Comparison of ENCODE assay signal across 15 cellular contexts in the genomic region with DNA sequence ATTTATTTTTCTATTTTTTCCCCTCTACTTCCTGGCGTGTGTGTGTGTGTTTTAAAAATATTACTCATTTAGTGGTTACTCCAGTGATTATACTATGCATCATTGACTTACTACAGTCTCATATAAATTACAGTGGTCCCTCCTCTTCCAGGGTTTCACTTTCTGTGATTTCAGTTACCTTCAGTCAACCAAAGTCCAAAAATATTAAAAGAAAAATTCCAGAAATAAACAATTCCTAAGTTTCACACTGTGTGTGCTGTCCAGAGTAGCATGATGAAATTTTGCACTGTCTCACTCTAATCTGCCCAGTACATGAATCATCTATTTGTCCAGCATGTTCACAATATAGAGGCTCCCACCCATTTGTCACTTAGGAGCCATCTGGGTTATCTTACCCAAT. TPM values are rescaled to one million over a fixed set of nuclear protein-coding genes. Genes with fewer than 3 reads are reported as not detected.
DNase-seq lines count a peak whose midpoint lies in the region; ATAC-seq and TF ChIP-seq lines count a peak whose summit lies in the region.
"Had no signal": no experiment of that assay in that cellular context is flagged by ENCODE, and none has a peak within 500 bp of the region (broad histone marks: within the 10 kb centered on the region; RNA-seq: fewer than 3 reads in every experiment).

No MANE protein-coding gene starts in this region.

- no peaks in the 10 kb centered on the region for H3K27me3 ChIP-seq in ACC112 (ENCODE audit: insufficient read depth, low read length)
- no peaks in the 10 kb centered on the region for H3K27me3 ChIP-seq in gastroesophageal sphincter
- H3K27me3 ChIP-seq: tibial artery had no signal

- no peaks in the 10 kb centered on the region for H3K9me3 ChIP-seq in gastroesophageal sphincter
- H3K9me3 ChIP-seq: tibial artery had no signal

- in situ Hi-C loops in G401 (cut with HindIII; ENCODE audit: low sequenced_read_pairs) = no loop called here

- no peak for TF ChIP-seq EP300 in gastroesophageal sphincter (IDR thresholded peaks at IDR 0.05)

- ATAC-seq in gastroesophageal sphincter = peak; percentile 74
- ATAC-seq: natural killer cell had no signal

- H3K36me3 ChIP-seq in ACC112 (ENCODE audit: insufficient read depth, low read length) (no peaks in the 10 kb centered on the region), gastroesophageal sphincter (no peaks in the 10 kb centered on the region)
- H3K36me3 ChIP-seq: tibial artery had no signal

- no peak for TF ChIP-seq POLR2A in gastroesophageal sphincter (IDR thresholded peaks at IDR 0.05)

- DNase-seq in HS-5 (ENCODE audit: low read depth) = peak; percentile 62
- DNase-seq in amniotic epithelial cell (ENCODE audit: low read depth) = peak; percentile 85
- DNase-seq in activated naive CD4-positive, alpha-beta T cell treated with anti-CD3 and anti-CD28 coated beads, Interleukin-2, amount 50 U/mL, for 16 hours = no peak
- DNase-seq in G401 (ENCODE audit: low spot score) = no peak
- no peak for DNase-seq in activated gamma-delta T cell treated with Interleukin-2 at 50 U/mL for 16 hours
- no peak for DNase-seq in OCI-M1 (lab: John Stamatoyannopoulos, UW)
- DNase-seq: activated CD8-positive, alpha-beta memory T cell treated with anti-CD3 and anti-CD28 coated beads, Interleukin-2, amount 50 U/mL, for 4 hours; AML-193; aorta; MV-4-11; natural killer cell; NCI-H345; tibial artery had no signal

- H3K79me2 ChIP-seq in ACC112 (ENCODE audit: control insufficient read depth, insufficient read depth, low read length, unreplicated experiment) = no peaks in the 10 kb centered on the region

- WGBS in gastroesophageal sphincter (ENCODE audit: low coverage in 1 of 2), 2 donors = 45 to 70% methylated on average over 1 of the region's 1 CpG

- no peak overlapping the region; the same call in 1 of the 2 replicates for H3K4me3 ChIP-seq in ACC112 (ENCODE audit: low read depth, low read length)
- no peak overlapping the region for H3K4me3 ChIP-seq in gastroesophageal sphincter
- H3K4me3 ChIP-seq: tibial artery had no signal

- no peak overlapping the region for H2AFZ ChIP-seq in ACC112 (ENCODE audit: low read length, unreplicated experiment)

- H3K27ac ChIP-seq in ACC112 (ENCODE audit: low read depth, low read length) (peak overlapping the region; percentile 80), gastroesophageal sphincter (no peak overlapping the region)
- H3K27ac ChIP-seq: tibial artery had no signal

- H3K4me1 ChIP-seq in ACC112 (ENCODE audit: control insufficient read depth, insufficient read depth, low read length, unreplicated experiment) (peaks cover 25% of the 10 kb centered on the region), gastroesophageal sphincter (no peaks in the 10 kb centered on the region)
- H3K4me1 ChIP-seq: tibial artery had no signal

- no peak for TF ChIP-seq CTCF in gastroesophageal sphincter (IDR thresholded peaks at IDR 0.05)

RNA-seq across cellular contexts. Expression of a gene that starts 47.4 kb away (rescaled TPM):
- 10 to 100 TPM in 2 of 4 donors, 1 to 10 TPM in 2; 6.1 to 19.9 (median 11.9) TPM for total RNA-seq in gastroesophageal sphincter
- 8.7 and 9.0 TPM in 2 replicates for total RNA-seq in G401 (2014; rRNA removed; shearing (Covaris generic))

Comparison
In these comparisons a context has a peak if more than half of its experiments do, and no peak if none do; other contexts are left out.
1. DNase-seq: peak in HS-5 (single experiment) and amniotic epithelial cell (single experiment); none in activated naive CD4-positive, alpha-beta T cell treated with anti-CD3 and anti-CD28 coated beads, Interleukin-2, amount 50 U/mL, for 16 hours (single experiment), G401 (single experiment), activated gamma-delta T cell treated with Interleukin-2 at 50 U/mL for 16 hours (single experiment) and OCI-M1 (single experiment).